Comparison of ENCODE assay signal across 2 cellular contexts in the genomic region with DNA sequence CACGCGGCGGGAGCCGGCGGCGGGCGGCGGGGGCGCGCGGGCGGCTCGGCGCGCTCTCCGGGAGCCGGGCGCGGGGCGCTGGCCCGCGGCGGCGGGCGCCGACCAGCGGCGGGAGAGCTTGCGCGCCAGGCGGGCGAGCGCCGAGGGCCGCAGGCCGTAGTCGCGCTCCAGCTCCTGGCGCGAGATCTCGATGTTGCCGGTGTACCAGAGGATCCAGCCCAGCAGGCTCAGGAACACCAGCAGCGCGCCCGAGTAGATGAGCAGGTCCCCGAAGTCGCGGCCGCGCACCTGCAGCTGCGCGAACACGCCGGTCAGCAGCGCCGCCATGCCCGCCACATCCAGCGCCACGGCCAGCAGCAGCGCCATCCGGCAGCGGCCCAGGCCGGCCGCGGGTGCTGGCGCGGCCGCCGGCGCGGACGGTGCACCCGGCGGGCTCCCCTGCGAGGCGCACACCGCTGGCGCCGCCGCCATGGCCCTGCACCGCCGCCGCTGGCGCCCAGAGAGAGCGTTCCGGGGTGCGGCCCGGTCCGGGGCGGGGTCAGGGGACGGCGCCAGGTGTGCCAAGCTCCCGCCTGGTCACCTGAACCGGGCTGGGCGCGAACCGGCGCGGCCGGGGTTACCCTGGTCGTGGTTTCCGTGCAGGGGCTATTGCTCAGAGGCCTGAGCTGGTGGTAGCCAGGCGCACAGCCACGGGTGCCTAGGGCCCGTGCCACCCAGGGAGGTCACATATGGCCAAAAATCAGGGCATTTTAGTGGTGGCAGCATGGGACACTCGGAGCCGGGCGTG.
TF ChIP-seq lines count a peak whose summit lies in the region.

Gene TMEM238 (minus strand): TSS at position 504 of the 787 bp plus-strand sequence. CDS start 33 bp downstream, at position 471.

TF ChIP-seq in A549, 52 proteins besides CTCF, POLR2A, EP300 and RAD21:
- TF ChIP-seq RNF2 (IDR thresholded peaks at IDR 0.05; ENCODE audit: borderline replicate concordance, low read depth) = 0 out of 2 replicates have a peak, but pooled peaks have one; percentile 18
- TF ChIP-seq MAZ (IDR thresholded peaks at IDR 0.05; ENCODE audit: borderline replicate concordance, low read depth, low read length) = no peak
- no peak for TF ChIP-seq NFE2L2 (conservative IDR thresholded peaks at IDR 0.05; ENCODE audit: low read length)
- peak; percentile 58 to 78; a peak in 3 of 5 replicates for TF ChIP-seq JUN (IDR thresholded peaks at IDR 0.05)
- TF ChIP-seq, protein P1, sequence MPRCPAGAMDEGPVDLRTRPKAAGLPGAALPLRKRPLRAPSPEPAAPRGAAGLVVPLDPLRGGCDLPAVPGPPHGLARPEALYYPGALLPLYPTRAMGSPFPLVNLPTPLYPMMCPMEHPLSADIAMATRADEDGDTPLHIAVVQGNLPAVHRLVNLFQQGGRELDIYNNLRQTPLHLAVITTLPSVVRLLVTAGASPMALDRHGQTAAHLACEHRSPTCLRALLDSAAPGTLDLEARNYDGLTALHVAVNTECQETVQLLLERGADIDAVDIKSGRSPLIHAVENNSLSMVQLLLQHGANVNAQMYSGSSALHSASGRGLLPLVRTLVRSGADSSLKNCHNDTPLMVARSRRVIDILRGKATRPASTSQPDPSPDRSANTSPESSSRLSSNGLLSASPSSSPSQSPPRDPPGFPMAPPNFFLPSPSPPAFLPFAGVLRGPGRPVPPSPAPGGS (IDR thresholded peaks at IDR 0.05) = peak; percentile 65; the same call in 1 of the 3 replicates
- TF ChIP-seq, protein P2, sequence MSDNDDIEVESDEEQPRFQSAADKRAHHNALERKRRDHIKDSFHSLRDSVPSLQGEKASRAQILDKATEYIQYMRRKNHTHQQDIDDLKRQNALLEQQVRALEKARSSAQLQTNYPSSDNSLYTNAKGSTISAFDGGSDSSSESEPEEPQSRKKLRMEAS (IDR thresholded peaks at IDR 0.05) = peak; percentile 21; the same call in 1 of the 2 replicates
- no peak for TF ChIP-seq CEBPB (IDR thresholded peaks at IDR 0.05)
- TF ChIP-seq SMC3 (IDR thresholded peaks at IDR 0.05) = peak; percentile 26; the same call in 2 of the 3 replicates
- TF ChIP-seq E2F6 (IDR thresholded peaks at IDR 0.05; ENCODE audit: borderline replicate concordance, low read depth) = no peak
TF ChIP-seq in A549: peak in this region for 5.

TF ChIP-seq in endothelial cell of umbilical vein, 7 proteins besides CTCF, POLR2A, EP300 and RAD21:
- TF ChIP-seq POLR2AphosphoS5 (IDR thresholded peaks at IDR 0.05; ENCODE audit: insufficient read depth, low read depth, low read length) (no peak), EZH2 (IDR thresholded peaks at IDR 0.05; ENCODE audit: borderline replicate concordance, low read depth, low read length, severe bottlenecking) (no peak), MYC (IDR thresholded peaks at IDR 0.05; ENCODE audit: low read depth, low read length) (no peak), FOS (IDR thresholded peaks at IDR 0.05; ENCODE audit: borderline replicate concordance, insufficient read depth, low read length) (no peak), GATA2 (IDR thresholded peaks at IDR 0.05; ENCODE audit: insufficient read depth, insufficient read length, low read depth, low read length) (no peak), JUN (IDR thresholded peaks at IDR 0.05; ENCODE audit: borderline replicate concordance, insufficient read depth, insufficient read length, low read depth) (no peak)
- TF ChIP-seq, protein P2 (IDR thresholded peaks at IDR 0.05; ENCODE audit: insufficient read depth, insufficient read length) = no peak
